1 cellular context compared by ENCODE assay signal in the genomic region with DNA sequence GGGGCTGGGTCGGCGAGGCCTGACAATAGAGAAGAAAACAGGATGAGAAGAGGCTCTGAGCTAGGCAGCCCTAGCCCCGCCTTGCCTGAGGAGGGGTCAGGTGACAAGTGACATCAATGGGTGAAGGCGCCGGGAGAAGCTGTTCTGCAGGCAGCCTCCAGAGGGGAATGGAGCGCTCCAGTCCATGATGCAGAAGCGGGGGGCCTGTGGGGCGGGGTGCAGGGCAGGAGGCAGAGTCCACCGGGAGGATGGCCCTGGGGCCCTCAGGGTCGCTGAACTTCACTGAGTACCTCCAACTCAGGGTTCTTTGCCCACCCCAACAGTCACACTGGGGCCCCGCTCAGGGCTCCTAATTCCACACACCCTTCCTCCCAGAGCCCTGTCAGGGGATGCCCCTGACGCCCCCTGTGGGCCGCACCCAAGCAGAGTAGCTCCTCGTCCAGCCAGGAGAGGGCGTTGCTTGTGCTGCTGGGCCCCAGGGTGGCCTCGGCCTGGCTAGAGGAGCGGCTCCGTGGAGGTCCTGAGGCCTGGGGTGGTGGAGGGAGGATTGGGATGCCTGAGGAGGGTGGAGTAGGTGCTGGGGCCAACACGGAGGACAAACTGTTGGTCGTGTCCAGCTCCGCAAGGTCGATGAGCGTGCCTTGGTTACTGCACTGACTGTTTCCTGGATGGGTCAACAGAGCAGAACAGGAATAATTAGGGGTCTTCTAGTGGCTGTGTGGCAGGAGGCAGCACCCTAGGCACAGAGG.
TF ChIP-seq lines count a peak whose summit lies in the region.

No MANE protein-coding gene starts in this region.

TF ChIP-seq in HepG2, 621 proteins besides CTCF, POLR2A, EP300 and RAD21 (continued from another document and continues in another):
- TF ChIP-seq TSC22D2 (CRISPR knock-in tag; IDR thresholded peaks at IDR 0.05; ENCODE audit: borderline replicate concordance) (peak; percentile 22; the same call in 1 of the 2 replicates), AGO1 (IDR thresholded peaks at IDR 0.05; ENCODE audit: low read depth, low read length, poor library complexity, severe bottlenecking) (peak; percentile 12), ZNF564 (CRISPR knock-in tag; IDR thresholded peaks at IDR 0.05) (no peak), HNRNPK (IDR thresholded peaks at IDR 0.05; ENCODE audit: low read depth, low read length, poor library complexity, severe bottlenecking) (no peak), ZNF737 (CRISPR knock-in tag; IDR thresholded peaks at IDR 0.05; ENCODE audit: borderline replicate concordance) (no peak), TEAD2 (CRISPR knock-in tag; IDR thresholded peaks at IDR 0.05) (no peak), ZNF672 (CRISPR knock-in tag; IDR thresholded peaks at IDR 0.05) (no peak), ZFX (CRISPR knock-in tag; IDR thresholded peaks at IDR 0.05; ENCODE audit: low read depth) (peak; percentile 45), ZSCAN9 (CRISPR knock-in tag; IDR thresholded peaks at IDR 0.05; ENCODE audit: borderline replicate concordance) (no peak), SETDB1 (CRISPR knock-in tag; IDR thresholded peaks at IDR 0.05; ENCODE audit: borderline replicate concordance) (no peak), ZNF317 (CRISPR knock-in tag; IDR thresholded peaks at IDR 0.05) (no peak), SNAI1 (CRISPR knock-in tag; IDR thresholded peaks at IDR 0.05; ENCODE audit: borderline replicate concordance) (no peak), AKAP8 (CRISPR knock-in tag; IDR thresholded peaks at IDR 0.05) (no peak), NFATC3 (CRISPR knock-in tag; IDR thresholded peaks at IDR 0.05) (no peak), PAF1 (CRISPR knock-in tag; IDR thresholded peaks at IDR 0.05) (no peak), DMAP1 (CRISPR knock-in tag; IDR thresholded peaks at IDR 0.05) (no peak), ZBTB20 (CRISPR knock-in tag; IDR thresholded peaks at IDR 0.05; ENCODE audit: borderline replicate concordance, low read depth) (no peak), TBP (CRISPR knock-in tag; IDR thresholded peaks at IDR 0.05) (no peak), NCOA2 (CRISPR knock-in tag; IDR thresholded peaks at IDR 0.05) (no peak), IKZF4 (CRISPR knock-in tag; IDR thresholded peaks at IDR 0.05; ENCODE audit: borderline replicate concordance, low read depth, not compliant biosample characterization) (no peak), ZNF253 (CRISPR knock-in tag; IDR thresholded peaks at IDR 0.05; ENCODE audit: borderline replicate concordance) (0 out of 2 replicates have a peak, but pooled peaks have one; percentile 66), SPEN (CRISPR knock-in tag; IDR thresholded peaks at IDR 0.05; ENCODE audit: low read depth) (no peak), MEIS1 (CRISPR knock-in tag; IDR thresholded peaks at IDR 0.05; ENCODE audit: borderline replicate concordance) (0 out of 2 replicates have a peak, but pooled peaks have one; percentile 60), ZNF589 (CRISPR knock-in tag; conservative IDR thresholded peaks at IDR 0.05) (no peak), ZNF121 (CRISPR knock-in tag; IDR thresholded peaks at IDR 0.05) (no peak), HNRNPH1 (optimal IDR thresholded peaks at IDR 0.05; ENCODE audit: low read depth, low read length) (no peak), SOX6 (IDR thresholded peaks at IDR 0.05) (no peak), SOX6 (CRISPR knock-in tag; IDR thresholded peaks at IDR 0.05) (0 out of 2 replicates have a peak, but pooled peaks have one; percentile 18), SOX13 (IDR thresholded peaks at IDR 0.05) (no peak), SOX13 (CRISPR knock-in tag; conservative IDR thresholded peaks at IDR 0.05 in 1 of 2, IDR thresholded peaks at IDR 0.05 in 1 of 2) (no peak; a peak in 1 of 4 replicates), ZNF747 (CRISPR knock-in tag; IDR thresholded peaks at IDR 0.05; ENCODE audit: borderline replicate concordance) (no peak), ZNF235 (CRISPR knock-in tag; IDR thresholded peaks at IDR 0.05; ENCODE audit: borderline replicate concordance) (no peak), FOXA3 (CRISPR knock-in tag; IDR thresholded peaks at IDR 0.05) (no peak), ARID2 (CRISPR knock-in tag; IDR thresholded peaks at IDR 0.05; ENCODE audit: borderline replicate concordance) (no peak), HNF4A (CRISPR knock-in tag; IDR thresholded peaks at IDR 0.05) (no peak)
- TF ChIP-seq, protein P1, sequence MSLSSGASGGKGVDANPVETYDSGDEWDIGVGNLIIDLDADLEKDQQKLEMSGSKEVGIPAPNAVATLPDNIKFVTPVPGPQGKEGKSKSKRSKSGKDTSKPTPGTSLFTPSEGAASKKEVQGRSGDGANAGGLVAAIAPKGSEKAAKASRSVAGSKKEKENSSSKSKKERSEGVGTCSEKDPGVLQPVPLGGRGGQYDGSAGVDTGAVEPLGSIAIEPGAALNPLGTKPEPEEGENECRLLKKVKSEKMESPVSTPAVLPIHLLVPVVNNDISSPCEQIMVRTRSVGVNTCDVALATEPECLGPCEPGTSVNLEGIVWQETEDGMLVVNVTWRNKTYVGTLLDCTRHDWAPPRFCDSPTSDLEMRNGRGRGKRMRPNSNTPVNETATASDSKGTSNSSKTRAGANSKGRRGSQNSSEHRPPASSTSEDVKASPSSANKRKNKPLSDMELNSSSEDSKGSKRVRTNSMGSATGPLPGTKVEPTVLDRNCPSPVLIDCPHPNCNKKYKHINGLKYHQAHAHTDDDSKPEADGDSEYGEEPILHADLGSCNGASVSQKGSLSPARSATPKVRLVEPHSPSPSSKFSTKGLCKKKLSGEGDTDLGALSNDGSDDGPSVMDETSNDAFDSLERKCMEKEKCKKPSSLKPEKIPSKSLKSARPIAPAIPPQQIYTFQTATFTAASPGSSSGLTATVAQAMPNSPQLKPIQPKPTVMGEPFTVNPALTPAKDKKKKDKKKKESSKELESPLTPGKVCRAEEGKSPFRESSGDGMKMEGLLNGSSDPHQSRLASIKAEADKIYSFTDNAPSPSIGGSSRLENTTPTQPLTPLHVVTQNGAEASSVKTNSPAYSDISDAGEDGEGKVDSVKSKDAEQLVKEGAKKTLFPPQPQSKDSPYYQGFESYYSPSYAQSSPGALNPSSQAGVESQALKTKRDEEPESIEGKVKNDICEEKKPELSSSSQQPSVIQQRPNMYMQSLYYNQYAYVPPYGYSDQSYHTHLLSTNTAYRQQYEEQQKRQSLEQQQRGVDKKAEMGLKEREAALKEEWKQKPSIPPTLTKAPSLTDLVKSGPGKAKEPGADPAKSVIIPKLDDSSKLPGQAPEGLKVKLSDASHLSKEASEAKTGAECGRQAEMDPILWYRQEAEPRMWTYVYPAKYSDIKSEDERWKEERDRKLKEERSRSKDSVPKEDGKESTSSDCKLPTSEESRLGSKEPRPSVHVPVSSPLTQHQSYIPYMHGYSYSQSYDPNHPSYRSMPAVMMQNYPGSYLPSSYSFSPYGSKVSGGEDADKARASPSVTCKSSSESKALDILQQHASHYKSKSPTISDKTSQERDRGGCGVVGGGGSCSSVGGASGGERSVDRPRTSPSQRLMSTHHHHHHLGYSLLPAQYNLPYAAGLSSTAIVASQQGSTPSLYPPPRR (CRISPR knock-in tag; IDR thresholded peaks at IDR 0.05; ENCODE audit: borderline replicate concordance): no peak
- TF ChIP-seq, protein P2, sequence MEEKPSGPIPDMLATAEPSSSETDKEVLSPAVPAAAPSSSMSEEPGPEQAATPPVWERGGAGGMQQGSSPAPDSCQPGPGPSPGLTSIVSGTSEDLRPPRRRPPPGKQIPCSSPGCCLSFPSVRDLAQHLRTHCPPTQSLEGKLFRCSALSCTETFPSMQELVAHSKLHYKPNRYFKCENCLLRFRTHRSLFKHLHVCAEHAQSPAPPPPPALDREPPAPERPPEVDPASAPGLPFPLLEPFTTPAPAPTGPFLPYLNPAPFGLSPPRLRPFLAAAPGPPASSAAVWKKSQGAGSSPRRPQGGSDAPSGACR (CRISPR knock-in tag; IDR thresholded peaks at IDR 0.05): no peak
- TF ChIP-seq, protein P3, sequence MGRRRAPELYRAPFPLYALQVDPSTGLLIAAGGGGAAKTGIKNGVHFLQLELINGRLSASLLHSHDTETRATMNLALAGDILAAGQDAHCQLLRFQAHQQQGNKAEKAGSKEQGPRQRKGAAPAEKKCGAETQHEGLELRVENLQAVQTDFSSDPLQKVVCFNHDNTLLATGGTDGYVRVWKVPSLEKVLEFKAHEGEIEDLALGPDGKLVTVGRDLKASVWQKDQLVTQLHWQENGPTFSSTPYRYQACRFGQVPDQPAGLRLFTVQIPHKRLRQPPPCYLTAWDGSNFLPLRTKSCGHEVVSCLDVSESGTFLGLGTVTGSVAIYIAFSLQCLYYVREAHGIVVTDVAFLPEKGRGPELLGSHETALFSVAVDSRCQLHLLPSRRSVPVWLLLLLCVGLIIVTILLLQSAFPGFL (CRISPR knock-in tag; IDR thresholded peaks at IDR 0.05): no peak
- TF ChIP-seq, protein P4, sequence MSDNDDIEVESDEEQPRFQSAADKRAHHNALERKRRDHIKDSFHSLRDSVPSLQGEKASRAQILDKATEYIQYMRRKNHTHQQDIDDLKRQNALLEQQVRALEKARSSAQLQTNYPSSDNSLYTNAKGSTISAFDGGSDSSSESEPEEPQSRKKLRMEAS (IDR thresholded peaks at IDR 0.05): no peak
- TF ChIP-seq, protein P5, sequence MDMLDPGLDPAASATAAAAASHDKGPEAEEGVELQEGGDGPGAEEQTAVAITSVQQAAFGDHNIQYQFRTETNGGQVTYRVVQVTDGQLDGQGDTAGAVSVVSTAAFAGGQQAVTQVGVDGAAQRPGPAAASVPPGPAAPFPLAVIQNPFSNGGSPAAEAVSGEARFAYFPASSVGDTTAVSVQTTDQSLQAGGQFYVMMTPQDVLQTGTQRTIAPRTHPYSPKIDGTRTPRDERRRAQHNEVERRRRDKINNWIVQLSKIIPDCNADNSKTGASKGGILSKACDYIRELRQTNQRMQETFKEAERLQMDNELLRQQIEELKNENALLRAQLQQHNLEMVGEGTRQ (IDR thresholded peaks at IDR 0.05; ENCODE audit: low read depth, low read length): no peak
- TF ChIP-seq, protein P5 (CRISPR knock-in tag; IDR thresholded peaks at IDR 0.05; ENCODE audit: borderline replicate concordance): no peak
- TF ChIP-seq, protein P6, sequence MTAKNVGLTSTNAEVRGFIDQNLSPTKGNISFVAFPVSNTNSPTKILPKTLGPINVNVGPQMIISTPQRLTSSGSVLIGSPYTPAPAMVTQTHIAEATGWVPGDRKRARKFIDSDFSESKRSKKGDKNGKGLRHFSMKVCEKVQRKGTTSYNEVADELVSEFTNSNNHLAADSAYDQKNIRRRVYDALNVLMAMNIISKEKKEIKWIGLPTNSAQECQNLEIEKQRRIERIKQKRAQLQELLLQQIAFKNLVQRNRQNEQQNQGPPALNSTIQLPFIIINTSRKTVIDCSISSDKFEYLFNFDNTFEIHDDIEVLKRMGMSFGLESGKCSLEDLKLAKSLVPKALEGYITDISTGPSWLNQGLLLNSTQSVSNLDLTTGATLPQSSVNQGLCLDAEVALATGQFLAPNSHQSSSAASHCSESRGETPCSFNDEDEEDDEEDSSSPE (CRISPR knock-in tag; IDR thresholded peaks at IDR 0.05): no peak
- TF ChIP-seq, protein P7, sequence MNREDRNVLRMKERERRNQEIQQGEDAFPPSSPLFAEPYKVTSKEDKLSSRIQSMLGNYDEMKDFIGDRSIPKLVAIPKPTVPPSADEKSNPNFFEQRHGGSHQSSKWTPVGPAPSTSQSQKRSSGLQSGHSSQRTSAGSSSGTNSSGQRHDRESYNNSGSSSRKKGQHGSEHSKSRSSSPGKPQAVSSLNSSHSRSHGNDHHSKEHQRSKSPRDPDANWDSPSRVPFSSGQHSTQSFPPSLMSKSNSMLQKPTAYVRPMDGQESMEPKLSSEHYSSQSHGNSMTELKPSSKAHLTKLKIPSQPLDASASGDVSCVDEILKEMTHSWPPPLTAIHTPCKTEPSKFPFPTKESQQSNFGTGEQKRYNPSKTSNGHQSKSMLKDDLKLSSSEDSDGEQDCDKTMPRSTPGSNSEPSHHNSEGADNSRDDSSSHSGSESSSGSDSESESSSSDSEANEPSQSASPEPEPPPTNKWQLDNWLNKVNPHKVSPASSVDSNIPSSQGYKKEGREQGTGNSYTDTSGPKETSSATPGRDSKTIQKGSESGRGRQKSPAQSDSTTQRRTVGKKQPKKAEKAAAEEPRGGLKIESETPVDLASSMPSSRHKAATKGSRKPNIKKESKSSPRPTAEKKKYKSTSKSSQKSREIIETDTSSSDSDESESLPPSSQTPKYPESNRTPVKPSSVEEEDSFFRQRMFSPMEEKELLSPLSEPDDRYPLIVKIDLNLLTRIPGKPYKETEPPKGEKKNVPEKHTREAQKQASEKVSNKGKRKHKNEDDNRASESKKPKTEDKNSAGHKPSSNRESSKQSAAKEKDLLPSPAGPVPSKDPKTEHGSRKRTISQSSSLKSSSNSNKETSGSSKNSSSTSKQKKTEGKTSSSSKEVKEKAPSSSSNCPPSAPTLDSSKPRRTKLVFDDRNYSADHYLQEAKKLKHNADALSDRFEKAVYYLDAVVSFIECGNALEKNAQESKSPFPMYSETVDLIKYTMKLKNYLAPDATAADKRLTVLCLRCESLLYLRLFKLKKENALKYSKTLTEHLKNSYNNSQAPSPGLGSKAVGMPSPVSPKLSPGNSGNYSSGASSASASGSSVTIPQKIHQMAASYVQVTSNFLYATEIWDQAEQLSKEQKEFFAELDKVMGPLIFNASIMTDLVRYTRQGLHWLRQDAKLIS (CRISPR knock-in tag; IDR thresholded peaks at IDR 0.05): no peak
- TF ChIP-seq, protein P8, sequence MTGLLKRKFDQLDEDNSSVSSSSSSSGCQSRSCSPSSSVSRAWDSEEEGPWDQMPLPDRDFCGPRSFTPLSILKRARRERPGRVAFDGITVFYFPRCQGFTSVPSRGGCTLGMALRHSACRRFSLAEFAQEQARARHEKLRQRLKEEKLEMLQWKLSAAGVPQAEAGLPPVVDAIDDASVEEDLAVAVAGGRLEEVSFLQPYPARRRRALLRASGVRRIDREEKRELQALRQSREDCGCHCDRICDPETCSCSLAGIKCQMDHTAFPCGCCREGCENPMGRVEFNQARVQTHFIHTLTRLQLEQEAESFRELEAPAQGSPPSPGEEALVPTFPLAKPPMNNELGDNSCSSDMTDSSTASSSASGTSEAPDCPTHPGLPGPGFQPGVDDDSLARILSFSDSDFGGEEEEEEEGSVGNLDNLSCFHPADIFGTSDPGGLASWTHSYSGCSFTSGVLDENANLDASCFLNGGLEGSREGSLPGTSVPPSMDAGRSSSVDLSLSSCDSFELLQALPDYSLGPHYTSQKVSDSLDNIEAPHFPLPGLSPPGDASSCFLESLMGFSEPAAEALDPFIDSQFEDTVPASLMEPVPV (CRISPR knock-in tag; IDR thresholded peaks at IDR 0.05): no peak
- TF ChIP-seq, protein P9, sequence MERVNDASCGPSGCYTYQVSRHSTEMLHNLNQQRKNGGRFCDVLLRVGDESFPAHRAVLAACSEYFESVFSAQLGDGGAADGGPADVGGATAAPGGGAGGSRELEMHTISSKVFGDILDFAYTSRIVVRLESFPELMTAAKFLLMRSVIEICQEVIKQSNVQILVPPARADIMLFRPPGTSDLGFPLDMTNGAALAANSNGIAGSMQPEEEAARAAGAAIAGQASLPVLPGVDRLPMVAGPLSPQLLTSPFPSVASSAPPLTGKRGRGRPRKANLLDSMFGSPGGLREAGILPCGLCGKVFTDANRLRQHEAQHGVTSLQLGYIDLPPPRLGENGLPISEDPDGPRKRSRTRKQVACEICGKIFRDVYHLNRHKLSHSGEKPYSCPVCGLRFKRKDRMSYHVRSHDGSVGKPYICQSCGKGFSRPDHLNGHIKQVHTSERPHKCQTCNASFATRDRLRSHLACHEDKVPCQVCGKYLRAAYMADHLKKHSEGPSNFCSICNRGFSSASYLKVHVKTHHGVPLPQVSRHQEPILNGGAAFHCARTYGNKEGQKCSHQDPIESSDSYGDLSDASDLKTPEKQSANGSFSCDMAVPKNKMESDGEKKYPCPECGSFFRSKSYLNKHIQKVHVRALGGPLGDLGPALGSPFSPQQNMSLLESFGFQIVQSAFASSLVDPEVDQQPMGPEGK (CRISPR knock-in tag; IDR thresholded peaks at IDR 0.05): no peak
